ENCODE assay signal across 33 cellular contexts in the genomic region with DNA sequence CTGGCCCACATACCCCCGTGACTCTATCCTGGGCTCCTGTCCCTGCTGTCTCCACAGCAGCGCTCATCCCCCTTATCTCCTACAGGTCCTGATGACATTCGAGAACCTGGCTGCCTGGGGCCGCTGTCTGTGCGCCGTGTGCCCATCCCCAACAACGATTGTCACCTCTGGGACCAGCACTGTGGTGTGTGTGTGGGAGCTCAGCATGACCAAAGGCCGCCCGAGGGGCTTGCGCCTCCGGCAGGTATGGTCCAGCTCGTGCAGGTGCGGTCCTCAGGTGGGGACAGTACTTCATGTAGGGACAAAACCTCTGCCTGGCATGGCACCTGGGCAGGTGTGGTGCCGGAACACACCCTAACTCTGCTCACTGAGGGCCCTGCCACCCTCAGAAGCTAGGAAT. TPM values are rescaled to one million over a fixed set of nuclear protein-coding genes. Genes with fewer than 3 reads are reported as not detected.
"Had no signal": no experiment of that assay in that cellular context is flagged by ENCODE, and none has a peak within 500 bp of the region (broad histone marks: within the 10 kb centered on the region; RNA-seq: fewer than 3 reads in every experiment).

No MANE protein-coding gene starts in this region.

- ATAC-seq: naive thymus-derived CD4-positive, alpha-beta T cell; natural killer cell treated with Interleukin-12 subunit alpha and Interleukin-12 subunit beta and Interleukin-15 and Interleukin-18, amount 100 ng/mL, for 72 hours; psoas muscle; right cardiac atrium; sciatic nerve; stimulated activated naive CD8-positive, alpha-beta T cell treated with anti-CD3 and anti-CD28 coated beads, Interleukin-15, amount 100 ng/mL, for 72 hours; stimulated activated naive CD8-positive, alpha-beta T cell treated with anti-CD3 and anti-CD28 coated beads, Interleukin-15, Interleukin-2, amounts not matched to agents 100 U/mL and 50 U/mL, for 24 hours; upper lobe of right lung had no signal

- H3K4me1 ChIP-seq: parathyroid adenoma, psoas muscle, spleen, suprapubic skin, tibial artery, transverse colon, upper lobe of right lung, vagina had no signal

- DNase-seq: naive thymus-derived CD4-positive, alpha-beta T cell; nephron progenitor cell; occipital lobe; ovary; posterior cingulate gyrus; psoas muscle; right cardiac atrium; spleen; stimulated activated CD4-positive, alpha-beta T cell treated with anti-CD3 and anti-CD28 coated beads, Interleukin-12 subunit alpha, Interleukin-12 subunit beta, amount 100 ng/mL, for 4 hours; stimulated activated CD4-positive, alpha-beta T cell treated with anti-CD3 and anti-CD28 coated beads, Interleukin-1b, Interleukin-23, amount 100 ng/mL, for 48 hours; stimulated activated CD4-positive, alpha-beta T cell treated with anti-CD3 and anti-CD28 coated beads, Interleukin-4, amount 100 ng/mL, for 1 hour; stimulated activated CD4-positive, alpha-beta T cell treated with anti-CD3 and anti-CD28 coated beads, Interleukin-4, amount 100 ng/mL, for 4 hours; stimulated activated CD8-positive, alpha-beta memory T cell treated with anti-CD3 and anti-CD28 coated beads, Interleukin-4, amount 100 ng/mL, for 48 hours; stimulated activated naive CD4-positive, alpha-beta T cell; stimulated activated naive CD8-positive, alpha-beta T cell treated with anti-CD3 and anti-CD28 coated beads, Interleukin-15, amount 100 ng/mL, for 72 hours; stimulated activated naive CD8-positive, alpha-beta T cell treated with anti-CD3 and anti-CD28 coated beads, Interleukin-15, Interleukin-2, amounts not matched to agents 100 U/mL and 50 U/mL, for 24 hours; substantia nigra; testis; transverse colon; upper lobe of right lung had no signal

- H3K9ac ChIP-seq: parathyroid adenoma had no signal

- H3K36me3 Mint-ChIP-seq: naive thymus-derived CD4-positive, alpha-beta T cell; natural killer cell treated with Interleukin-12 subunit alpha and Interleukin-12 subunit beta and Interleukin-15 and Interleukin-18, amount 100 ng/mL, for 72 hours; type B pancreatic cell had no signal

- H3K4me3 Mint-ChIP-seq: naive thymus-derived CD4-positive, alpha-beta T cell; natural killer cell treated with Interleukin-12 subunit alpha and Interleukin-12 subunit beta and Interleukin-15 and Interleukin-18, amount 100 ng/mL, for 72 hours; nephron progenitor cell; neural crest cell; stimulated activated naive CD8-positive, alpha-beta T cell treated with anti-CD3 and anti-CD28 coated beads, Interleukin-15, amount 100 ng/mL, for 72 hours; type B pancreatic cell had no signal

- H3K36me3 ChIP-seq: ovary, suprapubic skin, tibial artery, transverse colon, upper lobe of right lung, vagina had no signal

- H3K9me3 ChIP-seq: ovary, psoas muscle, spleen, suprapubic skin, testis, transverse colon, upper lobe of right lung, vagina had no signal

- H3K4me2 ChIP-seq: smooth muscle cell had no signal

- H3K27me3 ChIP-seq: ovary, spleen, suprapubic skin, testis, tibial artery, transverse colon, upper lobe of right lung, vagina had no signal

- H3K4me3 ChIP-seq: ovary, psoas muscle, skin epidermis, smooth muscle cell, spleen, suprapubic skin, testis, tibial artery, transverse colon, upper lobe of right lung, vagina had no signal

- H3K27ac Mint-ChIP-seq: naive thymus-derived CD4-positive, alpha-beta T cell; natural killer cell treated with Interleukin-12 subunit alpha and Interleukin-12 subunit beta and Interleukin-15 and Interleukin-18, amount 100 ng/mL, for 72 hours; nephron progenitor cell; progenitor cell of endocrine pancreas; stimulated activated naive CD8-positive, alpha-beta T cell treated with anti-CD3 and anti-CD28 coated beads, Interleukin-15, amount 100 ng/mL, for 72 hours; type B pancreatic cell had no signal

- H3K9me3 Mint-ChIP-seq: naive thymus-derived CD4-positive, alpha-beta T cell; natural killer cell treated with Interleukin-12 subunit alpha and Interleukin-12 subunit beta and Interleukin-15 and Interleukin-18, amount 100 ng/mL, for 72 hours; nephron progenitor cell; neural crest cell; stimulated activated naive CD8-positive, alpha-beta T cell treated with anti-CD3 and anti-CD28 coated beads, Interleukin-15, amount 100 ng/mL, for 72 hours had no signal

- H3K4me1 Mint-ChIP-seq: nephron progenitor cell; neural crest cell; stimulated activated naive CD8-positive, alpha-beta T cell treated with anti-CD3 and anti-CD28 coated beads, Interleukin-15, amount 100 ng/mL, for 72 hours had no signal

- H3K79me2 ChIP-seq: parathyroid adenoma had no signal

- H2AFZ ChIP-seq: parathyroid adenoma had no signal

- H3K27ac ChIP-seq: ovary, parathyroid adenoma, psoas muscle, skin epidermis, spleen, suprapubic skin, testis, tibial artery, transverse colon, upper lobe of right lung, vagina had no signal

- H3K27me3 Mint-ChIP-seq: stimulated activated naive CD8-positive, alpha-beta T cell treated with anti-CD3 and anti-CD28 coated beads, Interleukin-15, amount 100 ng/mL, for 72 hours had no signal

RNA-seq across cellular contexts. Expression of a gene that starts 30.4 kb away (rescaled TPM):
- total RNA-seq: naive thymus-derived CD4-positive, alpha-beta T cell; natural killer cell treated with Interleukin-12 subunit alpha and Interleukin-12 subunit beta and Interleukin-15 and Interleukin-18, amount 100 ng/mL, for 72 hours; neural crest cell; occipital lobe; osteoblast; progenitor cell of endocrine pancreas; psoas muscle; renal cortical epithelial cell; right cardiac atrium; sciatic nerve; smooth muscle cell; spleen; suprapubic skin; transverse colon; vagina had no signal
- polyA plus RNA-seq: naive thymus-derived CD4-positive, alpha-beta T cell; psoas muscle; right cardiac atrium; smooth muscle cell had no signal
